8 cellular contexts compared by ENCODE assay signal in the genomic region with DNA sequence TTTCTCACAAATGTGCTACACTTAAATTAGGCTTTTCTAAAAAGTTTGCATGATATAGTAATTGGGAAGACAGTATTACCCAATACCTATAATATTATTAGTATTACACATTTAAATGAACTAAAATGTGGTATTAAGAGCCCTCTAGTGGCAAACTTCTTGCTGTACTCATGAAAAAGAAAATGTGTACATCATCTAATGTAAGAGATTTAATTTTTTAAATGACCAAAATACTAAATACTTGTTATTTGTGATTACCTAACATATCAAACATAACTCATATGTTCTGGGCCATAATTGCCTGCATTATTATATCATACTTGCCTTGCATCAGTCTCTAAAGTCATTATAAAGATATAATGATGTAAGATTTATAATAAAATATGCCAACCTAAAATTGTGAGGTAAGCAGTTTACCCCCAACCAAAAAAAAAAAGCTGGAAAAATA.
DNase-seq lines count a peak whose midpoint lies in the region; ATAC-seq and TF ChIP-seq lines count a peak whose summit lies in the region.

No MANE protein-coding gene starts in this region.

- no peak overlapping the region for H3K27ac ChIP-seq in sigmoid colon

- no peak for ATAC-seq in GM19395 (IDR thresholded peaks at IDR 0.05; ENCODE audit: unreplicated experiment)

- H3K4me3 Mint-ChIP-seq in activated naive CD8-positive, alpha-beta T cell treated with anti-CD3 and anti-CD28 coated beads for 36 hours = no peak overlapping the region

- no peak for TF ChIP-seq POLR2A in sigmoid colon (IDR thresholded peaks at IDR 0.05)

- no peaks in the 10 kb centered on the region for H3K4me1 Mint-ChIP-seq in activated naive CD8-positive, alpha-beta T cell treated with anti-CD3 and anti-CD28 coated beads for 36 hours

- H3K4me3 ChIP-seq in LNCaP clone FGC (ENCODE audit: low read depth, low read length) = no peak overlapping the region
- no peak overlapping the region for H3K4me3 ChIP-seq in fibroblast of pulmonary artery (replicated peaks; ENCODE audit: low read depth, low read length)
- no peak overlapping the region for H3K4me3 ChIP-seq in sigmoid colon

- H3K4me1 ChIP-seq in sigmoid colon = no peaks in the 10 kb centered on the region

- no peak overlapping the region for H3K27ac Mint-ChIP-seq in activated naive CD8-positive, alpha-beta T cell treated with anti-CD3 and anti-CD28 coated beads for 36 hours

- H3K27me3 Mint-ChIP-seq in activated naive CD8-positive, alpha-beta T cell treated with anti-CD3 and anti-CD28 coated beads for 36 hours = no peaks in the 10 kb centered on the region

- intact Hi-C loops in sigmoid colon (cut with DNase I) = loop anchor here (5.0 kb wide), 1 partner anchor 138 kb away; no protein-coding TSS in a partner anchor

- no peaks in the 10 kb centered on the region for H3K27me3 ChIP-seq in sigmoid colon

- H3K9me3 Mint-ChIP-seq in activated naive CD8-positive, alpha-beta T cell treated with anti-CD3 and anti-CD28 coated beads for 36 hours = no peaks in the 10 kb centered on the region

- TF ChIP-seq CTCF in LNCaP clone FGC (IDR thresholded peaks at IDR 0.05; ENCODE audit: control insufficient read depth, extremely low read depth, insufficient read depth) (peak; percentile 60), fibroblast of pulmonary artery (IDR thresholded peaks at IDR 0.05; ENCODE audit: low read length, missing control alignments) (peak; percentile 58), sigmoid colon (IDR thresholded peaks at IDR 0.05) (peak in 3 of 4 experiments; percentile 20 to 58 (median 38))

- H3K9me3 ChIP-seq in sigmoid colon = no peaks in the 10 kb centered on the region

- TF ChIP-seq EP300 in sigmoid colon (IDR thresholded peaks at IDR 0.05) = no peak

- H3K36me3 ChIP-seq in sigmoid colon = no peaks in the 10 kb centered on the region

- DNase-seq in DMS53 (lab: John Stamatoyannopoulos, UW) = peak; percentile 99
- no peak for DNase-seq in LNCaP clone FGC (ENCODE audit: low read depth)
- DNase-seq in SK-N-DZ (ENCODE audit: low spot score) = peak; percentile 34
- DNase-seq in fibroblast of pulmonary artery (ENCODE audit: low read depth) = peak; percentile 66
- DNase-seq in sigmoid colon = no peak
- no peak for DNase-seq in activated naive CD8-positive, alpha-beta T cell treated with anti-CD3 and anti-CD28 coated beads for 36 hours
- no peak for DNase-seq in activated CD8-positive, alpha-beta memory T cell treated with anti-CD3 and anti-CD28 coated beads for 24 hours

- H3K36me3 Mint-ChIP-seq in activated naive CD8-positive, alpha-beta T cell treated with anti-CD3 and anti-CD28 coated beads for 36 hours = no peaks in the 10 kb centered on the region

Comparison
In these comparisons a context has a peak if more than half of its experiments do, and no peak if none do; other contexts are left out.
1. DNase-seq: peak in DMS53 (single experiment), SK-N-DZ (single experiment) and fibroblast of pulmonary artery (single experiment); none in LNCaP clone FGC (single experiment), sigmoid colon (single experiment), activated naive CD8-positive, alpha-beta T cell treated with anti-CD3 and anti-CD28 coated beads for 36 hours (single experiment) and activated CD8-positive, alpha-beta memory T cell treated with anti-CD3 and anti-CD28 coated beads for 24 hours (single experiment).
2. Peak in every context shown above with its lines, with median percentiles within 50 percentile points of each other: CTCF ChIP-seq.